In the genomic region with DNA sequence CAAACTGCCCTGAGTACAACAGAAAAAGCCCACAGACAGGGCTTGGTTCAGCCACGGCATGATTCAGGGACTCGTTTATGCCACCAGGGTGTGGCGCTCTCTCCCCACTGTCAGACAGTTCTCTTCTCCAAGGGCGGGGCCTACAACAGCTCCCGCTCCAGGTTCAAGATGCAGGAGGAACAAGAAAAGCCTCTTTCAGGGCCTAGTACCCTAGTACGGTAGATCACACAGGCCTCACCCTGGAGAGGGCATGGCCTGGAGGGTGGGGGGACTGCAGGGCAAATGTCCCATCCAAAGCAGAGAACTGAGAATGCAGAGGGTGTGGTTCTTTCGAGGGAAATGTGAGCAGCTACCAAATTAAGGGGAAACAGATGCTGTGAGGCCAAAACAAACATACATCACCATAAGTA, we compare ENCODE assay signal across 8 cellular contexts. TPM values are rescaled to one million over a fixed set of nuclear protein-coding genes. Genes with fewer than 3 reads are reported as not detected.
DNase-seq lines count a peak whose midpoint lies in the region; ATAC-seq, FAIRE-seq and TF ChIP-seq lines count a peak whose summit lies in the region.

No MANE protein-coding gene starts in this region.

- no peak overlapping the region for H3K4me3 Mint-ChIP-seq in CD8-positive, alpha-beta memory T cell
- peak overlapping the region in 1 of 4 donors; percentile 61 for H3K4me3 Mint-ChIP-seq in IgD-negative memory B cell

- H3K36me3 Mint-ChIP-seq in CD8-positive, alpha-beta memory T cell: peaks cover 5 to 67% (median 20%) of the 10 kb centered on the region in 3 donors
- peaks cover 10% of the 10 kb centered on the region for H3K36me3 Mint-ChIP-seq in IgD-negative memory B cell

- H3K27me3 ChIP-seq in CD8-positive, alpha-beta memory T cell (ENCODE audit: insufficient read depth, low read length, poor library complexity, severe bottlenecking): no peaks in the 10 kb centered on the region
- no peaks in the 10 kb centered on the region for H3K27me3 ChIP-seq in bronchial epithelial cell (ENCODE audit: control insufficient read depth, insufficient read depth, low read length)
- H3K27me3 ChIP-seq in left lung: no peaks in the 10 kb centered on the region

- H3K4me3 ChIP-seq in CD8-positive, alpha-beta memory T cell (ENCODE audit: low read length): no peak overlapping the region
- H3K4me3 ChIP-seq in bronchial epithelial cell (ENCODE audit: low read depth, low read length) (no peak overlapping the region), left lung (no peak overlapping the region)

- TF ChIP-seq CTCF in bronchial epithelial cell (IDR thresholded peaks at IDR 0.05; ENCODE audit: insufficient read depth, low read length, severe bottlenecking): peak; percentile 79
- peak; percentile 31 to 51 for TF ChIP-seq CTCF in left lung (IDR thresholded peaks at IDR 0.05)

- peak; percentile 93 for ATAC-seq in left lung
- ATAC-seq in HG03439 (IDR thresholded peaks at IDR 0.05; ENCODE audit: unreplicated experiment): no peak

- H3K27me3 Mint-ChIP-seq in CD8-positive, alpha-beta memory T cell: no peaks in the 10 kb centered on the region
- H3K27me3 Mint-ChIP-seq in IgD-negative memory B cell: no peaks in the 10 kb centered on the region

- H3K36me3 ChIP-seq in CD8-positive, alpha-beta memory T cell (ENCODE audit: insufficient read depth, low read length): peaks cover 27% of the 10 kb centered on the region
- H3K36me3 ChIP-seq in bronchial epithelial cell (ENCODE audit: control insufficient read depth, insufficient read depth, low read length): peaks cover 4% of the 10 kb centered on the region
- peaks cover 0 to 58% of the 10 kb centered on the region in 2 donors for H3K36me3 ChIP-seq in left lung

- POLR2A ChIA-PET in CD8-positive, alpha-beta memory T cell (lab: Charles Lee): no interaction called here

- peak overlapping the region in 6 of 8 donors; percentile 44 to 87 (median 57) for H3K27ac Mint-ChIP-seq in CD8-positive, alpha-beta memory T cell
- H3K27ac Mint-ChIP-seq in IgD-negative memory B cell: peak overlapping the region; percentile 5 to 85 (median 13)

- intact Hi-C loops in left lung (cut with DNase I): no loop called here

- peaks cover 42 to 57% (median 52%) of the 10 kb centered on the region in 3 donors for H3K4me1 Mint-ChIP-seq in CD8-positive, alpha-beta memory T cell
- H3K4me1 Mint-ChIP-seq in IgD-negative memory B cell: peaks cover 25 to 39% (median 30%) of the 10 kb centered on the region in 3 donors

- DNase-seq in CD8-positive, alpha-beta memory T cell: peak in 1 of 5 donors; percentile 53
- DNase-seq in T-helper 1 cell: peak in 3 of 5 donors; percentile 8 to 40 (median 11)
- DNase-seq in bronchial epithelial cell (ENCODE audit: low read depth): peak; percentile 47
- DNase-seq in left lung: peak in 1 of 2 donors; percentile 47
- DNase-seq in substantia nigra (lab: John Stamatoyannopoulos, UW): peak in 39 of 49 donors; percentile 5 to 81 (median 52)
- DNase-seq in DMS79 treated with DMSO at 0.1 percent for 48 hours (lab: John Stamatoyannopoulos, UW): no peak

- no peaks in the 10 kb centered on the region for H3K9me3 Mint-ChIP-seq in CD8-positive, alpha-beta memory T cell
- H3K9me3 Mint-ChIP-seq in IgD-negative memory B cell: no peaks in the 10 kb centered on the region

- FAIRE-seq in bronchial epithelial cell (lab: Jason Lieb, UNC): no peak

- CTCF ChIA-PET in CD8-positive, alpha-beta memory T cell (lab: Charles Lee): interaction anchor here (0.8 to 2.3 kb wide), 4 partner anchors 9 to 289 kb away, joined by 3 to 15 read pairs (median 6); no protein-coding TSS in a partner anchor

- peaks cover 6% of the 10 kb centered on the region for H3K4me1 ChIP-seq in CD8-positive, alpha-beta memory T cell (ENCODE audit: insufficient read depth, low read length)
- peaks cover 0 to 24% of the 10 kb centered on the region in 2 donors for H3K4me1 ChIP-seq in left lung

- H3K27ac ChIP-seq in CD8-positive, alpha-beta memory T cell (ENCODE audit: low read depth, low read length): no peak overlapping the region
- H3K27ac ChIP-seq in left lung (no peak overlapping the region), substantia nigra (ENCODE audit: low read depth, low read length, poor library complexity, severe bottlenecking) (no peak overlapping the region)

- no peaks in the 10 kb centered on the region for H3K9me3 ChIP-seq in CD8-positive, alpha-beta memory T cell (ENCODE audit: low read length)
- H3K9me3 ChIP-seq in left lung: no peaks in the 10 kb centered on the region

RNA-seq across cellular contexts. Expression of a gene that starts 12.0 kb away (rescaled TPM):
- total RNA-seq in CD8-positive, alpha-beta memory T cell: 10 to 100 TPM; 25.7 to 30.5 TPM
- 35.5 TPM for polyA plus RNA-seq in CD8-positive, alpha-beta memory T cell
- 21.9 TPM for polyA plus RNA-seq in IgD-negative memory B cell
- total RNA-seq in bronchial epithelial cell: 23.9 and 24.7 TPM in 2 replicates
- 10 to 100 TPM; 24.2 to 28.2 TPM for total RNA-seq in left lung

RNA-seq across cellular contexts. Expression of a gene that starts 23.1 kb away (rescaled TPM):
- total RNA-seq in CD8-positive, alpha-beta memory T cell: 10 to 100 TPM; 35.9 to 38.6 TPM
- 6.3 TPM for polyA plus RNA-seq in CD8-positive, alpha-beta memory T cell
- 4.6 TPM for polyA plus RNA-seq in IgD-negative memory B cell
- total RNA-seq in bronchial epithelial cell (7.3 and 7.4 TPM in 2 replicates), left lung (10 to 100 TPM; 19.2 to 27.6 TPM)
